ENCODE assay signal across 7 cellular contexts in the genomic region with DNA sequence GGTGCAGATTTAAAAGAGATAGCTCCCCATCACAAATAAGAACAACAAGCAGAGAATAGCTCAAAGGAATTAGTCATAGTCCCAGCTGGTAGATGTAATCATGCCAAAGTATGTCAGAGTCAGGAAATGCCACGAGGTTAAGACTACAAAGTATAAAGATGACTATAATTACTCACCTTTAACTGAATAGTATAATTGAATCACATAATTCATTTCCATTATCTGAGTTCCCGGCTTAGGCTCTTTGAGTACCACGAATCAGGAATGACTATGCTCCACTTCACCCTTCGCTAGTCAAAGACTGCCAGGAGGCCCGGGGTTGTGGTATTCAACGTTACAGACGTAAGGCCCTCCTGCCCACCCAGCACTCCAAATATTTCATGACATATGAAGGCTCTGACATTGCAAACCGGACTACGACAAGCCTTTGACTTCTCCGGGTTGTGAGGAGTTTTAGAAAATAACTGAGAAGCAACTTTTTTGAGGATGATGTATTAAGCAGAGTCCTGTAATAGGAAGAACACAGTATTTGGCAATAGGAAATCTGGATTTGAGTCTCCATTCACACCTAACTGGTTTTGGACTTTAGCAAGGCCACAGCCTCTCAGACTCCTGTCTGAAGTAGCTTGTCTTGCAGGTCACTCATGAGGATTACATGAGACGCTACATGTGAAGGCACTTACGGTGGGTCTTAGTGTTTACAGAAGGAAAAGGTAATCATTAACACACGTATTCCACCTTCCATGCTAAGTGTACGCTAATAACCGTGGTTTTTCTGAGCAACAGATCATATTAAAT.
DNase-seq lines count a peak whose midpoint lies in the region; ATAC-seq and TF ChIP-seq lines count a peak whose summit lies in the region.

No MANE protein-coding gene starts in this region.

- H3K27ac ChIP-seq in GM23338 (ENCODE audit: low read depth): no peak overlapping the region
- peak overlapping the region; percentile 30 for H3K27ac ChIP-seq in fibroblast of lung (ENCODE audit: insufficient read depth, low read length)
- H3K27ac ChIP-seq in spleen: peak overlapping the region in 7 of 8 donors; percentile 59 to 82 (median 74)

- H3K9me3 ChIP-seq in fibroblast of lung (ENCODE audit: control insufficient read depth, insufficient read depth, low read depth, low read length) (no peaks in the 10 kb centered on the region), spleen (no peaks in the 10 kb centered on the region)

- H3K36me3 Mint-ChIP-seq in GM23338 (ENCODE audit: low read depth): no peaks in the 10 kb centered on the region

- H3K79me2 ChIP-seq in GM23338 (replicated peaks; ENCODE audit: insufficient read depth): no peaks in the 10 kb centered on the region
- H3K79me2 ChIP-seq in fibroblast of lung (ENCODE audit: control insufficient read depth, insufficient read depth, low read length): no peaks in the 10 kb centered on the region

- H3K4me3 Mint-ChIP-seq in GM23338: no peak overlapping the region

- peaks cover 5% of the 10 kb centered on the region for H3K27me3 Mint-ChIP-seq in GM23338 (ENCODE audit: insufficient read depth, low read depth, poor library complexity)

- intact Hi-C loops in spleen (cut with DNase I; ENCODE audit: low total_unique reads): loop anchor here (10.0 kb wide), 1 partner anchor 59 kb away; no protein-coding TSS in a partner anchor

- H3F3A ChIP-seq in GM23338 (replicated peaks; ENCODE audit: low read depth): no peaks in the 10 kb centered on the region

- no peaks in the 10 kb centered on the region for H4K20me1 ChIP-seq in GM23338 (replicated peaks; ENCODE audit: insufficient read depth)
- no peaks in the 10 kb centered on the region for H4K20me1 ChIP-seq in fibroblast of lung (ENCODE audit: control insufficient read depth, extremely low read depth, insufficient read depth, low read length)

- TF ChIP-seq POLR2A in spleen (IDR thresholded peaks at IDR 0.05): no peak

- DNase-seq in GM23338 (ENCODE audit: low spot score): no peak
- DNase-seq in fibroblast of lung (ENCODE audit: low read depth in 2 of 2): peak; percentile 70 to 94
- DNase-seq in spleen: no peak
- no peak for DNase-seq in NCI-H345 treated with DMSO at 0.1 percent for 48 hours (lab: John Stamatoyannopoulos, UW; ENCODE audit: unreplicated experiment)
- DNase-seq in NCI-H526 treated with DMSO at 0.1 percent for 48 hours (lab: John Stamatoyannopoulos, UW): no peak
- DNase-seq in ureter (ENCODE audit: low spot score): no peak

- H3K4me1 ChIP-seq in GM23338 (ENCODE audit: insufficient read depth): no peaks in the 10 kb centered on the region
- peaks cover 17% of the 10 kb centered on the region for H3K4me1 ChIP-seq in fibroblast of lung (ENCODE audit: control insufficient read depth, extremely low read depth, insufficient read depth, low read length)
- H3K4me1 ChIP-seq in spleen: peaks cover 0 to 36% (median 17%) of the 10 kb centered on the region in 6 donors

- H3K9me3 Mint-ChIP-seq in GM23338: no peaks in the 10 kb centered on the region

- no peak for TF ChIP-seq CTCF in GM23338 (conservative IDR thresholded peaks at IDR 0.05; ENCODE audit: low read depth in 2 of 2)
- no peak for TF ChIP-seq CTCF in fibroblast of lung (conservative IDR thresholded peaks at IDR 0.05 in 1 of 2, IDR thresholded peaks at IDR 0.05 in 1 of 2; ENCODE audit: low read depth in 1 of 2, low read length in 2 of 2)
- no peak for TF ChIP-seq CTCF in spleen (IDR thresholded peaks at IDR 0.05 in 8 of 11, conservative IDR thresholded peaks at IDR 0.05 in 3 of 11)

- H3K27me3 ChIP-seq in GM23338 (ENCODE audit: insufficient read depth) (no peaks in the 10 kb centered on the region), fibroblast of lung (ENCODE audit: control insufficient read depth, insufficient read depth, low read length) (no peaks in the 10 kb centered on the region), spleen (replicated peaks in 1 of 7) (no peaks in the 10 kb centered on the region)

- ATAC-seq in GM23338 (no peak), SK-N-SH treated with all-trans-retinoic acid at 6 μM for 48 hours (peak; percentile 88)

- H3K4me3 ChIP-seq in GM23338 (no peak overlapping the region), fibroblast of lung (replicated peaks in 1 of 4; ENCODE audit: control extremely low read depth in 1 of 4, insufficient read depth in 1 of 4, low read depth in 3 of 4, low read length in 4 of 4) (no peak overlapping the region), spleen (peak overlapping the region in 1 of 8 donors; percentile 40)

- no peak overlapping the region for H3K27ac Mint-ChIP-seq in GM23338

- 0 out of 2 replicates have a peak, but pooled peaks cover 4% of the 10 kb centered on the region for H3K9me2 ChIP-seq in GM23338 (ENCODE audit: insufficient read depth)

- H3K9ac ChIP-seq in fibroblast of lung (ENCODE audit: insufficient read depth, low read length): no peak overlapping the region

- H2AFZ ChIP-seq in GM23338: 0 out of 2 replicates have a peak overlapping the region, but pooled peaks have one; percentile 47
- H2AFZ ChIP-seq in fibroblast of lung (ENCODE audit: low read length): no peak overlapping the region

- H3K4me2 ChIP-seq in GM23338 (no peak overlapping the region), fibroblast of lung (ENCODE audit: extremely low read depth, insufficient read depth, low read length) (peak overlapping the region; percentile 35)

- no peaks in the 10 kb centered on the region; the same call in 2 of the 3 replicates for H3K4me1 Mint-ChIP-seq in GM23338

- H3K36me3 ChIP-seq in GM23338 (ENCODE audit: insufficient read depth): no peaks in the 10 kb centered on the region
- no peaks in the 10 kb centered on the region for H3K36me3 ChIP-seq in fibroblast of lung (ENCODE audit: control insufficient read depth, insufficient read depth, low read length)
- no peaks in the 10 kb centered on the region for H3K36me3 ChIP-seq in spleen

- 78 to 89% (median 81%) methylated on average over 15 of the region's 15 CpGs for WGBS in spleen, 5 donors

TF ChIP-seq in GM23338, 12 proteins besides CTCF, POLR2A, EP300 and RAD21 (continues in another document):
- no peak for TF ChIP-seq CREB1 (CRISPR knock-in tag; IDR thresholded peaks at IDR 0.05; ENCODE audit: low read depth)

TF ChIP-seq in SK-N-SH treated with all-trans-retinoic acid at 6 μM for 48 hours, 23 proteins besides CTCF, POLR2A, EP300 and RAD21:
- peak; percentile 54; the same call in 1 of the 2 replicates for TF ChIP-seq PATZ1 (CRISPR knock-in tag; IDR thresholded peaks at IDR 0.05; ENCODE audit: borderline replicate concordance)
- TF ChIP-seq ISL1 (CRISPR knock-in tag; IDR thresholded peaks at IDR 0.05): peak; percentile 90
- peak; percentile 86; the same call in 1 of the 2 replicates for TF ChIP-seq ZNF8 (CRISPR knock-in tag; IDR thresholded peaks at IDR 0.05)
- 0 out of 2 replicates have a peak, but pooled peaks have one; percentile 11 for TF ChIP-seq ZFP3 (CRISPR knock-in tag; IDR thresholded peaks at IDR 0.05)
- TF ChIP-seq ZNF70 (CRISPR knock-in tag; IDR thresholded peaks at IDR 0.05): no peak
- TF ChIP-seq CREB5 (CRISPR knock-in tag; IDR thresholded peaks at IDR 0.05; ENCODE audit: low read depth): peak; percentile 38; the same call in 1 of the 2 replicates

Comparison
In these comparisons a context has a peak if more than half of its experiments do, and no peak if none do; other contexts are left out.
1. DNase-seq: peak in fibroblast of lung (2 of 2); none in GM23338 (single experiment), spleen (single experiment), NCI-H345 treated with DMSO at 0.1 percent for 48 hours (single experiment), NCI-H526 treated with DMSO at 0.1 percent for 48 hours (single experiment) and ureter (single experiment).